Comparison of ENCODE assay signal across 8 cellular contexts in the genomic region with DNA sequence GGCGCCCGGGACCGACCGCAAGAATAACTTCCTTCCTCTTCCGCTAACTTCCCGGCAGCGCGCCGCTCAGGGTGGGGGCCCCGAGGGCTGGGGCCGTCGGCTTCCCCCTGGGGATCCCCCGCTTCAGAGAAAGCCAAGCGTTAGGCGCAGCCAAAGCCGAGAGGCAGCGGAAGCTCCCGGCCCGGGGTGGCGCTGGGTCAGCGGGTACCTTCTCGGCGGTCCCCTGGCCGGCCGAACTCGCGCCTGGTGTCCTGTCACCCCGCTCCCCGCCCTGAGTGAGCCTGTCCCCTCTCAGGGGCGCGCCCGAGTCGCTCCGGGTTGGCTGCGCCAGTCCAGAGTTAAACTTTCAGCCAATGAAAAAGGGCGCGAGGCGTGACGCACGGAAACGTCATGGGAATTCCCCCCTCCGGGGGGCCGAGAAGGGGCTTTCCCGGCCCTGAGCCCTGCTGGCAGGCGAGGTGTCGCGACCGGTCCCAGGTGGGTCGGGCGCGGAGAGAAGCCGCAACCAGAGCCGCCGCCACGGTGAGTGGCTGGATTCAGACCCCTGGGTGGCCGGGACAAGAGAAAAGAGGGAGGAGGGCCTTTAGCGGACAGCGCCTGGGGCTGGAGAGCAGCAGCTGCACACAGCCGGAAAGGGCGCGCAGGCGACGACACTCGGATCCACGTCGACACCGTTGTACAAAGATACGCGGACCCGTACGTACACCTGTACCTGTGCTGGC. TPM values are rescaled to one million over a fixed set of nuclear protein-coding genes. Genes with fewer than 3 reads are reported as not detected.
DNase-seq lines count a peak whose midpoint lies in the region; ATAC-seq and TF ChIP-seq lines count a peak whose summit lies in the region.

No MANE protein-coding gene starts in this region.

- DNase-seq in GM04504 (ENCODE audit: low read depth), result peak; percentile 83
- DNase-seq in GOT3 (lab: John Stamatoyannopoulos, UW), result peak; percentile 88
- peak; percentile 90 for DNase-seq in LHCN-M2 (ENCODE audit: low read depth)
- peak; percentile 87 for DNase-seq in SW480 (ENCODE audit: low spot score)
- DNase-seq in adrenal gland, result peak; percentile 95 to 97 (median 96)
- DNase-seq in left cardiac atrium, result peak; percentile 97
- peak; percentile 91 for DNase-seq in prostate gland (ENCODE audit: low spot score)

- H3K9me3 ChIP-seq in adrenal gland (replicated peaks in 1 of 3) (no peaks in the 10 kb centered on the region), prostate gland (no peaks in the 10 kb centered on the region)

- TF ChIP-seq CTCF in adrenal gland (IDR thresholded peaks at IDR 0.05), result peak in 5 of 6 experiments; percentile 96 to 97 (median 96)
- peak in 3 of 4 experiments; percentile 95 to 98 (median 98) for TF ChIP-seq CTCF in prostate gland (IDR thresholded peaks at IDR 0.05)

- TF ChIP-seq POLR2A in adrenal gland (IDR thresholded peaks at IDR 0.05) (peak; percentile 50 to 65), prostate gland (IDR thresholded peaks at IDR 0.05) (peak; percentile 85)

- peak; percentile 91 for ATAC-seq in left cardiac atrium

- 0% methylated on average over 7 to 71 of the region's 71 CpGs for WGBS in adrenal gland, 4 donors
- 0% methylated on average over 60 of the region's 71 CpGs for WGBS in prostate gland
- WGBS in urinary bladder, result under 1% methylated on average over 71 of the region's 71 CpGs

- intact Hi-C loops in adrenal gland (cut with DNase I) (no loop called here), left cardiac atrium (cut with DNase I) (loop anchor here in 1 of 2 donors (5.0 kb wide), 2 partner anchors 83 to 188 kb away; no protein-coding TSS in a partner anchor), prostate gland (cut with DNase I) (loop anchor here (2.0 to 10.0 kb wide), 2 partner anchors 27 to 111 kb away; a partner anchor contains a TSS)

- no peaks in the 10 kb centered on the region for H3K27me3 ChIP-seq in adrenal gland
- H3K27me3 ChIP-seq in prostate gland (replicated peaks; ENCODE audit: insufficient read depth), result no peaks in the 10 kb centered on the region

- peaks cover 10 to 23% of the 10 kb centered on the region in 2 donors for H3K4me1 ChIP-seq in adrenal gland (replicated peaks in 1 of 2)
- H3K4me1 ChIP-seq in prostate gland (replicated peaks), result peaks cover 6% of the 10 kb centered on the region
- H3K4me1 ChIP-seq in urinary bladder (ENCODE audit: insufficient read depth), result no peaks in the 10 kb centered on the region

- H3K36me3 ChIP-seq in adrenal gland (replicated peaks in 1 of 2) (peaks cover 0 to 13% of the 10 kb centered on the region in 2 donors), prostate gland (no peaks in the 10 kb centered on the region), urinary bladder (ENCODE audit: insufficient read depth) (no peaks in the 10 kb centered on the region)

- H3K4me3 ChIP-seq in adrenal gland (peak overlapping the region; percentile 13 to 77 (median 45)), prostate gland (peak overlapping the region; percentile 66 to 80), urinary bladder (ENCODE audit: low read depth, low read length) (peak overlapping the region; percentile 63)

- H3K27ac ChIP-seq in adrenal gland (peak overlapping the region; percentile 68 to 95 (median 91)), prostate gland (peak overlapping the region; percentile 97 to 98), urinary bladder (ENCODE audit: low read depth) (peak overlapping the region; percentile 97)

RNA-seq across cellular contexts. Expression of a gene that starts 1.3 kb away (rescaled TPM):
- total RNA-seq in LHCN-M2 (2014; rRNA removed) (15.8 and 16.6 TPM in 2 replicates), adrenal gland (10 to 100 TPM; 14.3 to 73.2 (median 29.6) TPM), left cardiac atrium (10 to 100 TPM; 16.1 to 24.9 TPM), prostate gland (10 to 100 TPM; 22.5 to 40.4 TPM), urinary bladder (11.3 TPM)
- polyA plus RNA-seq in LHCN-M2 (2012), result 15.5 TPM
- polyA plus RNA-seq in adrenal gland (10 to 100 TPM; 17.3 to 92.6 (median 85.8) TPM), urinary bladder (30.8 TPM)

RNA-seq across cellular contexts. Expression of a gene that starts 24.3 kb away (rescaled TPM):
- total RNA-seq in LHCN-M2 (2014; rRNA removed) (0.46 TPM in 1 of 2 replicates, not detected in the other), adrenal gland (10 to 100 TPM in 1 of 8 donors, 1 to 10 TPM in 5, under 1 TPM in 1, not detected in 1; 0.54 to 10.6 (median 6.0) TPM), left cardiac atrium (1 to 10 TPM; 2.3 to 3.4 TPM), prostate gland (10 to 100 TPM in 1 of 2 donors, 1 to 10 TPM in 1; 1.0 to 10.9 TPM), urinary bladder (38.4 TPM)
- 1.6 TPM for polyA plus RNA-seq in LHCN-M2 (2012)
- polyA plus RNA-seq in adrenal gland (10 to 100 TPM in 2 of 3 donors, 1 to 10 TPM in 1; 3.4 to 43.7 (median 10.4) TPM), urinary bladder (276 TPM)

RNA-seq across cellular contexts. Expression of a gene that starts 26.4 kb away (rescaled TPM):
- total RNA-seq in LHCN-M2 (2014; rRNA removed) (15.9 and 22.5 TPM in 2 replicates), adrenal gland (10 to 100 TPM; 21.6 to 61.9 (median 33.9) TPM), left cardiac atrium (10 to 100 TPM; 13.1 to 14.0 TPM), prostate gland (10 to 100 TPM; 22.2 to 36.3 TPM), urinary bladder (2.0 TPM)
- polyA plus RNA-seq in LHCN-M2 (2012), result 7.9 TPM
- polyA plus RNA-seq in adrenal gland (10 to 100 TPM in 2 of 3 donors, 1 to 10 TPM in 1; 2.1 to 26.1 (median 25.5) TPM), urinary bladder (36.6 TPM)

RNA-seq across cellular contexts. Expression of a gene that starts 38.1 kb away (rescaled TPM):
- total RNA-seq in LHCN-M2 (2014; rRNA removed) (89.3 and 91.4 TPM in 2 replicates), adrenal gland (100 to 1,000 TPM in 1 of 8 donors, 10 to 100 TPM in 7; 76.9 to 115 (median 87.0) TPM), left cardiac atrium (10 to 100 TPM; 61.8 to 66.3 TPM), prostate gland (10 to 100 TPM; 70.2 to 81.7 TPM), urinary bladder (26.9 TPM)
- polyA plus RNA-seq in LHCN-M2 (2012), result 106 TPM
- polyA plus RNA-seq in adrenal gland (10 to 100 TPM; 71.4 to 75.3 (median 73.1) TPM), urinary bladder (77.9 TPM)

RNA-seq across cellular contexts. Expression of a gene that starts 57.1 kb away (rescaled TPM):
- total RNA-seq in LHCN-M2 (2014; rRNA removed) (0.06 TPM in 1 of 2 replicates, not detected in the other), adrenal gland (under 1 TPM in 3 of 8 donors, not detected in 5; 0.14 to 0.28 (median 0.18) TPM), left cardiac atrium (not detected), prostate gland (1 to 10 TPM in 1 of 2 donors, under 1 TPM in 1; 0.85 to 3.7 TPM), urinary bladder (not detected)
- polyA plus RNA-seq in LHCN-M2 (2012), result not detected
- polyA plus RNA-seq in adrenal gland (under 1 TPM in 2 of 3 donors, not detected in 1; 0.24 TPM), urinary bladder (0.11 TPM)

Comparison
In these comparisons a context has a peak if more than half of its experiments do, and no peak if none do; other contexts are left out.
1. Peak in every context shown above with its lines: DNase-seq, ATAC-seq, H3K4me3 ChIP-seq and H3K27ac ChIP-seq.